In genomic region chr10:51269816-51270215, GRCh38 we compare ENCODE assay signal across 2 cellular contexts.
TF ChIP-seq lines count a peak whose summit lies in the region.

No MANE protein-coding gene starts in this region.

TF ChIP-seq in IMR-90, 13 proteins besides CTCF, POLR2A, EP300 and RAD21:
- no peak for TF ChIP-seq MAFK (IDR thresholded peaks at IDR 0.05; ENCODE audit: low read depth, low read length)
- TF ChIP-seq BHLHE40 (IDR thresholded peaks at IDR 0.05; ENCODE audit: low read depth, low read length), result no peak
- no peak for TF ChIP-seq RFX5 (IDR thresholded peaks at IDR 0.05; ENCODE audit: low read depth, low read length)
- no peak for TF ChIP-seq NFE2L2 (IDR thresholded peaks at IDR 0.05; ENCODE audit: low read depth, low read length)
- no peak for TF ChIP-seq CEBPB (IDR thresholded peaks at IDR 0.05; ENCODE audit: low read depth, low read length)
- no peak for TF ChIP-seq CHD1 (IDR thresholded peaks at IDR 0.05; ENCODE audit: low read depth, low read length)
TF ChIP-seq in IMR-90: peak in this region for 0.

TF ChIP-seq in H1, 55 proteins besides CTCF, POLR2A, EP300 and RAD21:
- no peak for TF ChIP-seq RNF2 (IDR thresholded peaks at IDR 0.05; ENCODE audit: borderline replicate concordance, low read depth, low read length, missing control alignments, poor library complexity, severe bottlenecking)
- TF ChIP-seq E2F6 (IDR thresholded peaks at IDR 0.05), result no peak
- TF ChIP-seq PHF8 (conservative IDR thresholded peaks at IDR 0.05; ENCODE audit: low read depth, low read length), result no peak
- TF ChIP-seq EZH2 (IDR thresholded peaks at IDR 0.05; ENCODE audit: low read depth, low read length, severe bottlenecking), result no peak
- no peak for TF ChIP-seq CHD7 (IDR thresholded peaks at IDR 0.05; ENCODE audit: insufficient replicate concordance, low read length)
- no peak for TF ChIP-seq SIRT6 (IDR thresholded peaks at IDR 0.05; ENCODE audit: low read length)
- no peak for TF ChIP-seq BRCA1 (IDR thresholded peaks at IDR 0.05; ENCODE audit: low read depth, low read length)
- no peak for TF ChIP-seq POU5F1 (IDR thresholded peaks at IDR 0.05; ENCODE audit: low read depth, low read length)
- no peak for TF ChIP-seq NRF1 (IDR thresholded peaks at IDR 0.05; ENCODE audit: low read depth, low read length)
- no peak for TF ChIP-seq TCF12 (IDR thresholded peaks at IDR 0.05; ENCODE audit: low read depth, low read length)
- TF ChIP-seq USF2 (IDR thresholded peaks at IDR 0.05; ENCODE audit: low read length), result no peak
- TF ChIP-seq KDM4A (IDR thresholded peaks at IDR 0.05; ENCODE audit: low read depth, low read length, severe bottlenecking), result no peak
